In genomic region chr20:50036703-50037102, GRCh38 we compare ENCODE assay signal across 14 cellular contexts. TPM values are rescaled to one million over a fixed set of nuclear protein-coding genes. Genes with fewer than 3 reads are reported as not detected.
DNase-seq lines count a peak whose midpoint lies in the region; ATAC-seq, FAIRE-seq and TF ChIP-seq lines count a peak whose summit lies in the region.
"Had no signal": no experiment of that assay in that cellular context is flagged by ENCODE, and none has a peak within 500 bp of the region (broad histone marks: within the 10 kb centered on the region; RNA-seq: fewer than 3 reads in every experiment).

No MANE protein-coding gene starts in this region.

- peak overlapping the region in 1 of 2 experiments; percentile 6; a peak in 1 of 4 replicates for H3K9ac ChIP-seq in K562 (ENCODE audit: insufficient read depth in 1 of 2, low read depth in 2 of 2, low read length in 2 of 2)
- H3K9ac ChIP-seq: BLaER1, KMS-11 had no signal

- POLR2A ChIA-PET in K562 (lab: Yijun Ruan, JAX) = interaction anchor here (0.6 to 2.6 kb wide), 5 partner anchors 8 to 469 kb away, joined by 3 to 11 read pairs (median 3); no protein-coding TSS in a partner anchor

- BruUV-seq in K562 (replicated peaks; lab: Mats Ljungman, UMichigan) = no TSS peak

- no peaks in the 10 kb centered on the region for H3K36me3 ChIP-seq in K562 (ENCODE audit: control insufficient read depth, insufficient read depth, low read length)
- H3K36me3 ChIP-seq in osteoblast (ENCODE audit: insufficient read depth, low read length) = no peaks in the 10 kb centered on the region
- H3K36me3 ChIP-seq: BLaER1, HAP-1 had no signal

- FAIRE-seq in HTR-8/SVneo (lab: Jason Lieb, UNC) (peak; percentile 80), K562 (lab: Jason Lieb, UNC) (peak; percentile 44)
- FAIRE-seq: A204.1 had no signal

- H3K79me2 ChIP-seq in K562 (ENCODE audit: control insufficient read depth, insufficient read depth, low read length) (no peaks in the 10 kb centered on the region), osteoblast (ENCODE audit: insufficient read depth, low read length) (no peaks in the 10 kb centered on the region)

- no peak for TF ChIP-seq RAD21 in K562 (CRISPR knock-in tag; conservative IDR thresholded peaks at IDR 0.05 in 1 of 2, IDR thresholded peaks at IDR 0.05 in 1 of 2)

- H3K4me3 ChIP-seq in K562 (no peak overlapping the region), osteoblast (ENCODE audit: insufficient read depth, low read length) (no peak overlapping the region)
- H3K4me3 ChIP-seq: BLaER1, HAP-1 had no signal

- no peak overlapping the region for H2AFZ ChIP-seq in K562 (ENCODE audit: low read depth, low read length)
- no peak overlapping the region for H2AFZ ChIP-seq in osteoblast (ENCODE audit: low read length)

- H4K20me1 ChIP-seq in K562 (replicated peaks; ENCODE audit: control insufficient read depth, insufficient read depth, low read length) = no peaks in the 10 kb centered on the region
- H4K20me1 ChIP-seq in osteoblast (ENCODE audit: insufficient read depth, low read length) = no peaks in the 10 kb centered on the region
- H4K20me1 ChIP-seq: BLaER1 had no signal

- no peak for TF ChIP-seq POLR2A in K562 (conservative IDR thresholded peaks at IDR 0.05)

- in situ Hi-C loops in K562 (cut with MboI) = no loop called here

- no peak for DNase-seq in HTR-8/SVneo (ENCODE audit: insufficient read length, low spot score)
- DNase-seq in K562 (ENCODE audit: extremely low read depth in 1 of 4, low spot score in 3 of 4) = no peak
- peak; percentile 45 for DNase-seq in osteoblast (ENCODE audit: insufficient read length, low spot score, missing footprints)
- DNase-seq in activated naive CD4-positive, alpha-beta T cell treated with Interleukin-2 at 50 U/mL for 16 hours = no peak
- DNase-seq: CD4-positive, alpha-beta memory T cell; DMS79 treated with DMSO at 0.1 percent for 48 hours; GF-D8 had no signal

- H3K4me2 ChIP-seq in K562 (ENCODE audit: insufficient read depth, low read length) (no peak overlapping the region), osteoblast (ENCODE audit: insufficient read depth, low read length) (no peak overlapping the region)
- H3K4me2 ChIP-seq: BLaER1, KMS-11 had no signal

- ATAC-seq in K562 = no peak
- no peak for ATAC-seq in HG03460 (IDR thresholded peaks at IDR 0.05; ENCODE audit: unreplicated experiment)
- no peak for ATAC-seq in GM21619 (IDR thresholded peaks at IDR 0.05; ENCODE audit: unreplicated experiment)

- TF ChIP-seq CTCF in K562 (IDR thresholded peaks at IDR 0.05 in 2 of 3, conservative IDR thresholded peaks at IDR 0.05 in 1 of 3; ENCODE audit: insufficient read depth in 2 of 3, low read depth in 1 of 3, low read length in 3 of 3) = no peak
- TF ChIP-seq CTCF in osteoblast (IDR thresholded peaks at IDR 0.05; ENCODE audit: extremely low read depth, low read depth, low read length) = no peak

- intact Hi-C loops in K562 (cut with micrococcal nuclease) = no loop called here

- H3K9me1 ChIP-seq in K562 (ENCODE audit: control insufficient read depth, insufficient read depth, low read length) = no peaks in the 10 kb centered on the region

- H3K27ac ChIP-seq in K562 (ENCODE audit: extremely low read depth, low read depth, low read length) (no peak overlapping the region), osteoblast (ENCODE audit: low read depth, low read length) (no peak overlapping the region)
- H3K27ac ChIP-seq: BLaER1, HL-60, KMS-11 had no signal

- TF ChIP-seq EP300 in K562 (IDR thresholded peaks at IDR 0.05; ENCODE audit: low read length) = no peak

- H3K4me1 ChIP-seq in K562 (replicated peaks in 1 of 2; ENCODE audit: control insufficient read depth in 2 of 2, insufficient read depth in 2 of 2, low read length in 2 of 2) (peaks cover 9 to 24% of the 10 kb centered on the region in 2 experiments; a peak in 4 of 5 replicates), osteoblast (ENCODE audit: insufficient read depth, low read length) (peaks cover 18% of the 10 kb centered on the region)
- H3K4me1 ChIP-seq: HAP-1 had no signal

- H3K27me3 ChIP-seq in K562 (ENCODE audit: control insufficient read depth in 2 of 2, insufficient read depth in 2 of 2, low read length in 2 of 2) (no peaks in the 10 kb centered on the region), osteoblast (ENCODE audit: insufficient read depth, low read length) (no peaks in the 10 kb centered on the region)
- H3K27me3 ChIP-seq: BLaER1 had no signal

- WGBS in K562 (ENCODE audit: insufficient coverage, low coverage, missing lambda C conversion rate) = 46% methylated on average over 3 of the region's 3 CpGs

- H3K9me3 ChIP-seq in K562 (replicated peaks; ENCODE audit: control insufficient read depth, insufficient read depth, low read depth, low read length) (no peaks in the 10 kb centered on the region), osteoblast (ENCODE audit: low read depth, low read length) (no peaks in the 10 kb centered on the region)
- H3K9me3 ChIP-seq: BLaER1, HAP-1 had no signal

- CTCF ChIA-PET in K562 (lab: Yijun Ruan, JAX; ENCODE audit: low intra/inter-chr PET ratio) = no interaction called here

TF ChIP-seq in K562, 482 proteins besides CTCF, POLR2A, EP300 and RAD21:
- no peak for TF ChIP-seq TOE1 (IDR thresholded peaks at IDR 0.05; ENCODE audit: borderline replicate concordance)
- no peak for TF ChIP-seq TOE1 (CRISPR knock-in tag; IDR thresholded peaks at IDR 0.05; ENCODE audit: borderline replicate concordance, low read depth)
- TF ChIP-seq RBM25 (IDR thresholded peaks at IDR 0.05; ENCODE audit: low read depth, low read length, severe bottlenecking) = peak; percentile 64
- TF ChIP-seq, protein P1, sequence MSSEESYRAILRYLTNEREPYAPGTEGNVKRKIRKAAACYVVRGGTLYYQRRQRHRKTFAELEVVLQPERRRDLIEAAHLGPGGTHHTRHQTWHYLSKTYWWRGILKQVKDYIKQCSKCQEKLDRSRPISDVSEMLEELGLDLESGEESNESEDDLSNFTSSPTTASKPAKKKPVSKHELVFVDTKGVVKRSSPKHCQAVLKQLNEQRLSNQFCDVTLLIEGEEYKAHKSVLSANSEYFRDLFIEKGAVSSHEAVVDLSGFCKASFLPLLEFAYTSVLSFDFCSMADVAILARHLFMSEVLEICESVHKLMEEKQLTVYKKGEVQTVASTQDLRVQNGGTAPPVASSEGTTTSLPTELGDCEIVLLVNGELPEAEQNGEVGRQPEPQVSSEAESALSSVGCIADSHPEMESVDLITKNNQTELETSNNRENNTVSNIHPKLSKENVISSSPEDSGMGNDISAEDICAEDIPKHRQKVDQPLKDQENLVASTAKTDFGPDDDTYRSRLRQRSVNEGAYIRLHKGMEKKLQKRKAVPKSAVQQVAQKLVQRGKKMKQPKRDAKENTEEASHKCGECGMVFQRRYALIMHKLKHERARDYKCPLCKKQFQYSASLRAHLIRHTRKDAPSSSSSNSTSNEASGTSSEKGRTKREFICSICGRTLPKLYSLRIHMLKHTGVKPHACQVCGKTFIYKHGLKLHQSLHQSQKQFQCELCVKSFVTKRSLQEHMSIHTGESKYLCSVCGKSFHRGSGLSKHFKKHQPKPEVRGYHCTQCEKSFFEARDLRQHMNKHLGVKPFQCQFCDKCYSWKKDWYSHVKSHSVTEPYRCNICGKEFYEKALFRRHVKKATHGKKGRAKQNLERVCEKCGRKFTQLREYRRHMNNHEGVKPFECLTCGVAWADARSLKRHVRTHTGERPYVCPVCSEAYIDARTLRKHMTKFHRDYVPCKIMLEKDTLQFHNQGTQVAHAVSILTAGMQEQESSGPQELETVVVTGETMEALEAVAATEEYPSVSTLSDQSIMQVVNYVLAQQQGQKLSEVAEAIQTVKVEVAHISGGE (CRISPR knock-in tag; IDR thresholded peaks at IDR 0.05) = peak in 1 of 3 experiments; percentile 17; a peak in 1 of 6 replicates
- peak; percentile 21; the same call in 1 of the 2 replicates for TF ChIP-seq HDAC2 (IDR thresholded peaks at IDR 0.05)
- TF ChIP-seq SMARCA5 (IDR thresholded peaks at IDR 0.05) = 0 out of 2 replicates have a peak, but pooled peaks have one; percentile 25
- TF ChIP-seq BCOR (IDR thresholded peaks at IDR 0.05) = peak; percentile 79
- peak; percentile 59 for TF ChIP-seq ZFP36 (IDR thresholded peaks at IDR 0.05; ENCODE audit: low read depth, low read length, partially characterized antibody)
- peak in 1 of 2 experiments; percentile 59; a peak in 2 of 4 replicates for TF ChIP-seq KDM1A (IDR thresholded peaks at IDR 0.05)
- TF ChIP-seq, protein P2, sequence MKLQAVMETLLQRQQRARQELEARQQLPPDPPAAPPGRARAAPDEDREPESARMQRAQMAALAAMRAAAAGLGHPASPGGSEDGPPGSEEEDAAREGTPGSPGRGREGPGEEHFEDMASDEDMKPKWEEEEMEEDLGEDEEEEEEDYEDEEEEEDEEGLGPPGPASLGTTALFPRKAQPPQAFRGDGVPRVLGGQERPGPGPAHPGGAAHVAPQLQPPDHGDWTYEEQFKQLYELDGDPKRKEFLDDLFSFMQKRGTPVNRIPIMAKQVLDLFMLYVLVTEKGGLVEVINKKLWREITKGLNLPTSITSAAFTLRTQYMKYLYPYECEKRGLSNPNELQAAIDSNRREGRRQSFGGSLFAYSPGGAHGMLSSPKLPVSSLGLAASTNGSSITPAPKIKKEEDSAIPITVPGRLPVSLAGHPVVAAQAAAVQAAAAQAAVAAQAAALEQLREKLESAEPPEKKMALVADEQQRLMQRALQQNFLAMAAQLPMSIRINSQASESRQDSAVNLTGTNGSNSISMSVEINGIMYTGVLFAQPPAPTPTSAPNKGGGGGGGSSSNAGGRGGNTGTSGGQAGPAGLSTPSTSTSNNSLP (IDR thresholded peaks at IDR 0.05; ENCODE audit: borderline replicate concordance, low read depth, low read length) = no peak

RNA-seq across cellular contexts. Expression of gene SNAI1, which starts 53.9 kb away (rescaled TPM):
- total RNA-seq in K562 (2011; cell fraction: chromatin; rRNA removed; ENCODE audit: low replicate concordance) = 4.4 and 12.8 TPM in 2 replicates
- total RNA-seq in K562 (2011; cell fraction: nucleolus; rRNA removed) = 12.4 and 15.3 TPM in 2 replicates
- 9.8 and 10.2 TPM in 2 replicates for total RNA-seq in K562 (2011; cell fraction: nucleoplasm; rRNA removed)
- total RNA-seq in K562 (2014; rRNA removed) = 1.7 and 7.3 TPM in 2 replicates
- 1.1 and 2.0 TPM in 2 replicates for total RNA-seq in K562 (2014; rRNA removed; fragmentation: Illumina TruSeq; extraction: Trizol)
- 2.4 TPM in 2 replicates for total RNA-seq in K562 (2015; rRNA removed; fragmentation: Illumina TruSeq; extraction: Trizol)
- 10.7 and 13.4 TPM in 2 replicates for total RNA-seq in K562 (2021)
- polyA plus RNA-seq in K562 (2011; rRNA removed) = 1.6 and 7.1 TPM in 2 replicates
- polyA plus RNA-seq in K562 (2011; cell fraction: cytosol; rRNA removed) = 2.3 and 3.2 TPM in 2 replicates
- polyA plus RNA-seq in K562 (2011; cell fraction: nucleus; rRNA removed) = 10.9 and 15.0 TPM in 2 replicates
- 9.7 and 21.7 TPM in 2 replicates for polyA plus RNA-seq in K562 (2012)
- 11.6 and 12.3 TPM in 2 replicates for polyA plus RNA-seq in K562 (2014; fragmentation: Illumina TruSeq; extraction: Trizol)
- polyA plus RNA-seq in K562 (2014; fragmentation: Nextera tagmentation; extraction: Ambion mirVana) = under 1 TPM; 0.32 to 0.80 TPM
- polyA plus RNA-seq in K562 (2014; rRNA removed) = 3.1 and 6.4 TPM in 2 replicates
- polyA minus RNA-seq in K562 (2011; rRNA and poly(A)+ RNA removed) = 1.2 and 1.4 TPM in 2 replicates
- 3.7 and 4.9 TPM in 2 replicates for polyA minus RNA-seq in K562 (2011; cell fraction: cytosol; rRNA and poly(A)+ RNA removed)
- polyA minus RNA-seq in K562 (2011; cell fraction: nucleus; rRNA and poly(A)+ RNA removed) = 6.7 and 14.1 TPM in 2 replicates
- total RNA-seq in osteoblast = 1.8 and 2.1 TPM in 2 replicates
